In genomic region chr15:66706840-66707239, GRCh38 we compare ENCODE assay signal across 12 cellular contexts. TPM values are rescaled to one million over a fixed set of nuclear protein-coding genes. Genes with fewer than 3 reads are reported as not detected.
DNase-seq lines count a peak whose midpoint lies in the region; ATAC-seq and TF ChIP-seq lines count a peak whose summit lies in the region.
"Had no signal": no experiment of that assay in that cellular context is flagged by ENCODE, and none has a peak within 500 bp of the region (broad histone marks: within the 10 kb centered on the region; RNA-seq: fewer than 3 reads in every experiment).

No MANE protein-coding gene starts in this region.

- H3K18ac ChIP-seq in mesenchymal stem cell (ENCODE audit: low read depth in 1 of 2, low read length in 2 of 2), result peak overlapping the region in 1 of 2 experiments; percentile 74

- H4K91ac ChIP-seq in mesenchymal stem cell (ENCODE audit: low read length), result no peak overlapping the region

- H3K4me2 ChIP-seq in mesenchymal stem cell (ENCODE audit: low read length, poor library complexity, severe bottlenecking), result no peak overlapping the region

- peaks cover 22% of the 10 kb centered on the region for H3K79me1 ChIP-seq in mesenchymal stem cell (replicated peaks; ENCODE audit: low read length, poor library complexity, severe bottlenecking)

- peak overlapping the region; percentile 57 for H2AK5ac ChIP-seq in mesenchymal stem cell (ENCODE audit: low read length, severe bottlenecking)

- H4K8ac ChIP-seq in mesenchymal stem cell (ENCODE audit: low read length), result no peak overlapping the region

- CTCF ChIA-PET in BJ (lab: Yijun Ruan, JAX), result interaction anchor here (0.7 to 13.6 kb wide), 17 partner anchors 8 to 157 kb away, joined by 3 to 155 read pairs (median 4); no protein-coding TSS in a partner anchor

- H3K27ac ChIP-seq in ascending aorta (peak overlapping the region; percentile 84 to 87), mesenchymal stem cell (ENCODE audit: low read length, poor library complexity, severe bottlenecking) (no peak overlapping the region), stomach (peak overlapping the region; percentile 47 to 90 (median 75))

- no peak overlapping the region for H2BK15ac ChIP-seq in mesenchymal stem cell (ENCODE audit: low read depth, poor library complexity, severe bottlenecking)

- peaks cover 7 to 21% of the 10 kb centered on the region in 2 donors for H3K4me1 ChIP-seq in ascending aorta
- peaks cover 36% of the 10 kb centered on the region for H3K4me1 ChIP-seq in mesenchymal stem cell (ENCODE audit: control insufficient read depth, insufficient read depth, low read depth, low read length)
- H3K4me1 ChIP-seq in stomach, result peaks cover 40 to 79% (median 69%) of the 10 kb centered on the region in 4 donors

- TF ChIP-seq POLR2A in stomach (IDR thresholded peaks at IDR 0.05), result no peak

- no peak overlapping the region for H3K23ac ChIP-seq in mesenchymal stem cell (ENCODE audit: low read length in 2 of 2)

- no peaks in the 10 kb centered on the region for H3K36me3 Mint-ChIP-seq in activated T-cell treated with anti-CD3 and anti-CD28 coated beads, Interleukin-2, amount 50 U/mL, for 24 hours (ENCODE audit: low read depth)
- H3K36me3 Mint-ChIP-seq: CD4-positive, CD25-positive, alpha-beta regulatory T cell had no signal

- H3K9me3 ChIP-seq in ascending aorta, result no peaks in the 10 kb centered on the region
- H3K9me3 ChIP-seq in mesenchymal stem cell (ENCODE audit: control insufficient read depth, low read length), result no peaks in the 10 kb centered on the region
- no peaks in the 10 kb centered on the region for H3K9me3 ChIP-seq in stomach

- H3K4me3 Mint-ChIP-seq in activated T-cell treated with anti-CD3 and anti-CD28 coated beads, Interleukin-2, amount 50 U/mL, for 24 hours, result no peak overlapping the region
- H3K4me3 Mint-ChIP-seq: activated CD4-positive, alpha-beta T cell treated with anti-CD3 and anti-CD28 coated beads for 36 hours; activated T-helper 1 cell treated with anti-CD3 and anti-CD28 coated beads, Interleukin-12 subunit alpha, Interleukin-12 subunit beta, Interleukin-2, Interleukin-4 antibody, amounts not matched to agents 30 ng/mL and 10 ng/mL and 1 ng/mL, durations not matched to agents 14 hours and 24 hours and 36 hours; CD4-positive, CD25-positive, alpha-beta regulatory T cell had no signal

- ATAC-seq in GM18498 (IDR thresholded peaks at IDR 0.05; ENCODE audit: unreplicated experiment), result no peak
- ATAC-seq: activated CD4-positive, alpha-beta T cell treated with anti-CD3 and anti-CD28 coated beads for 36 hours had no signal

- 78% methylated on average over 6 of the region's 6 CpGs for WGBS in mesenchymal stem cell
- 39 to 61% (median 43%) methylated on average over 6 of the region's 6 CpGs for WGBS in stomach, 5 donors

- intact Hi-C loops in ascending aorta (cut with DNase I) (loop anchor here (10.0 kb wide), 3 partner anchors 202 to 488 kb away; partner anchors contain the start of genes RPL4 and ZWILCH), stomach (cut with DNase I; ENCODE audit: low total_unique reads) (loop anchor here (5.0 kb wide), 1 partner anchor 70 kb away; no protein-coding TSS in a partner anchor)

- peaks cover 31% of the 10 kb centered on the region for H3K27me3 Mint-ChIP-seq in activated T-cell treated with anti-CD3 and anti-CD28 coated beads, Interleukin-2, amount 50 U/mL, for 24 hours

- TF ChIP-seq EP300 in stomach (IDR thresholded peaks at IDR 0.05), result no peak

- peaks cover 9% of the 10 kb centered on the region for H3K36me3 ChIP-seq in BJ (ENCODE audit: control insufficient read depth, insufficient read depth, low read length)
- peaks cover 0 to 7% of the 10 kb centered on the region in 2 donors for H3K36me3 ChIP-seq in ascending aorta
- H3K36me3 ChIP-seq in mesenchymal stem cell (ENCODE audit: control insufficient read depth in 1 of 2, insufficient read depth in 2 of 2, low read depth in 1 of 2, low read length in 2 of 2), result peaks cover 6 to 63% of the 10 kb centered on the region in 2 experiments
- H3K36me3 ChIP-seq in stomach, result peaks cover 0 to 6% (median 0%) of the 10 kb centered on the region in 4 donors

- TF ChIP-seq CTCF in BJ (IDR thresholded peaks at IDR 0.05; ENCODE audit: insufficient read depth, low read depth, low read length), result no peak
- no peak for TF ChIP-seq CTCF in ascending aorta (IDR thresholded peaks at IDR 0.05)
- no peak for TF ChIP-seq CTCF in stomach (IDR thresholded peaks at IDR 0.05)

- no peak overlapping the region for H3K14ac ChIP-seq in mesenchymal stem cell (ENCODE audit: low read length in 2 of 2)

- peaks cover 9% of the 10 kb centered on the region for H3K4me1 Mint-ChIP-seq in activated T-cell treated with anti-CD3 and anti-CD28 coated beads, Interleukin-2, amount 50 U/mL, for 24 hours (ENCODE audit: low read depth)

- no peak overlapping the region for H2BK5ac ChIP-seq in mesenchymal stem cell (ENCODE audit: low read depth, low read length, poor library complexity, severe bottlenecking)

- H3K4me3 ChIP-seq in BJ (ENCODE audit: low read depth, low read length) (peak overlapping the region; percentile 82), ascending aorta (peak overlapping the region; percentile 88), mesenchymal stem cell (ENCODE audit: insufficient read depth in 1 of 2, low read depth in 1 of 2, low read length in 2 of 2) (peak overlapping the region in 1 of 2 experiments; percentile 99), stomach (peak overlapping the region; percentile 4 to 97 (median 82))

- no peaks in the 10 kb centered on the region for H3K27me3 ChIP-seq in BJ (ENCODE audit: control insufficient read depth, insufficient read depth, low read length)
- H3K27me3 ChIP-seq in ascending aorta, result no peaks in the 10 kb centered on the region
- no peaks in the 10 kb centered on the region for H3K27me3 ChIP-seq in mesenchymal stem cell (ENCODE audit: control insufficient read depth in 1 of 2, insufficient read depth in 1 of 2, low read length in 2 of 2)
- H3K27me3 ChIP-seq in stomach, result peaks cover 0 to 20% (median 0%) of the 10 kb centered on the region in 3 donors

- H3K27ac Mint-ChIP-seq in activated T-cell treated with anti-CD3 and anti-CD28 coated beads, Interleukin-2, amount 50 U/mL, for 24 hours, result no peak overlapping the region
- H3K27ac Mint-ChIP-seq: activated CD4-positive, alpha-beta T cell treated with anti-CD3 and anti-CD28 coated beads for 36 hours; activated T-helper 1 cell treated with anti-CD3 and anti-CD28 coated beads, Interleukin-12 subunit alpha, Interleukin-12 subunit beta, Interleukin-2, Interleukin-4 antibody, amounts not matched to agents 30 ng/mL and 10 ng/mL and 1 ng/mL, durations not matched to agents 14 hours and 24 hours and 36 hours; CD4-positive, CD25-positive, alpha-beta regulatory T cell had no signal

- peak overlapping the region; percentile 81 for H3K9ac ChIP-seq in mesenchymal stem cell (ENCODE audit: low read length)

- H2BK12ac ChIP-seq in mesenchymal stem cell (ENCODE audit: low read length in 2 of 2), result peak overlapping the region in 1 of 2 experiments; percentile 21

- no peaks in the 10 kb centered on the region for H3K9me3 Mint-ChIP-seq in activated T-cell treated with anti-CD3 and anti-CD28 coated beads, Interleukin-2, amount 50 U/mL, for 24 hours
- H3K9me3 Mint-ChIP-seq: activated T-helper 1 cell treated with anti-CD3 and anti-CD28 coated beads, Interleukin-12 subunit alpha, Interleukin-12 subunit beta, Interleukin-2, Interleukin-4 antibody, amounts not matched to agents 30 ng/mL and 10 ng/mL and 1 ng/mL, durations not matched to agents 14 hours and 24 hours and 36 hours had no signal

- DNase-seq in BJ (ENCODE audit: low read depth) (no peak), ascending aorta (ENCODE audit: low spot score in 2 of 2) (no peak), mesenchymal stem cell (no peak), stomach (no peak), NCI-H1694 (lab: John Stamatoyannopoulos, UW) (no peak)
- DNase-seq in activated T-cell treated with anti-CD3 and anti-CD28 coated beads, Interleukin-2, amount 50 U/mL, for 24 hours, result no peak
- no peak for DNase-seq in stimulated activated CD4-positive, alpha-beta T cell treated with anti-CD3 and anti-CD28 coated beads, Interleukin-2, amount 100 ng/mL, for 24 hours
- DNase-seq: activated CD4-positive, alpha-beta T cell treated with anti-CD3 and anti-CD28 coated beads for 36 hours; CD4-positive, CD25-positive, alpha-beta regulatory T cell; midbrain had no signal

- no peak overlapping the region for H3K4ac ChIP-seq in mesenchymal stem cell (ENCODE audit: low read depth in 1 of 2, low read length in 2 of 2)

- POLR2A ChIA-PET in BJ (lab: Charles Lee), result no interaction called here

- H2AFZ ChIP-seq in mesenchymal stem cell (ENCODE audit: low read depth, low read length), result no peak overlapping the region

- no peak overlapping the region for H2BK120ac ChIP-seq in mesenchymal stem cell (ENCODE audit: low read depth, low read length)

RNA-seq across cellular contexts. Expression of gene SMAD6, which starts 4.8 kb away (rescaled TPM):
- 2.5 and 3.8 TPM in 2 replicates for polyA plus RNA-seq in BJ (2011; rRNA removed)
- 8.8 and 10.2 TPM in 2 replicates for polyA minus RNA-seq in BJ (2011; rRNA and poly(A)+ RNA removed)
- 140 TPM for total RNA-seq in ascending aorta
- 5.5 TPM for polyA plus RNA-seq in mesenchymal stem cell (2013, experiment 1 of 2)
- polyA plus RNA-seq in mesenchymal stem cell (2013, experiment 2 of 2), result 5.6 TPM
- total RNA-seq in stomach, result 100 to 1,000 TPM in 2 of 5 donors, 10 to 100 TPM in 3; 20.4 to 112 (median 76.4) TPM
- polyA plus RNA-seq in stomach, result 1 to 10 TPM; 4.0 to 5.7 (median 4.6) TPM
- polyA plus RNA-seq: CD4-positive, CD25-positive, alpha-beta regulatory T cell had no signal
